Comparison of ENCODE assay signal across 16 cellular contexts in the genomic region with DNA sequence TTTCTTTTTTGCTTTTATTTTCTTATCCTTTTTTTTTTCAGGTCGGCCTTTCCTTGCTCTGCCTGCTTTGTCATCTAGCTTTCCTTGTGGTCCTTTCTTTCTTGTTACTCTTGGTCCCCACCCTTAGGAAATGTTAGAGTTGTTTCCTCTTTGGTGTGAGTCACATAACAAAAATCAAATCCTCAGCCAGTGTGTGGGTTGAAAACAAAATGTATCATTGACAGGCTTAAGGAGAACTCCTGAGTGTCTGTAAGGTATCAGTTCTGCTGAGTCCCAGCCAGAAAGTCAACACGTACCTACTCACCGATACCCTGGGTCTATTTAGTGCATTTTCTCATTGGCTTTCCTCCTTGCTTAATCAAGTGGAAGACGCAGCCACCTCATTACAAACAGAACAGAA.
A peak's percentile ranks its signal among the peaks of the same experiment; 100 is the strongest.
DNase-seq lines count a peak whose midpoint lies in the region; ATAC-seq and TF ChIP-seq lines count a peak whose summit lies in the region.
"Had no signal": no experiment of that assay in that cellular context is flagged by ENCODE, and none has a peak within 500 bp of the region (broad histone marks: within the 10 kb centered on the region; RNA-seq: fewer than 3 reads in every experiment).

No MANE protein-coding gene starts in this region.

- no peaks in the 10 kb centered on the region for H3K36me3 ChIP-seq in fibroblast of lung (ENCODE audit: control insufficient read depth, insufficient read depth, low read length)
- H3K36me3 ChIP-seq in effector memory CD4-positive, alpha-beta T cell (ENCODE audit: control insufficient read depth, insufficient read depth, low read length): no peaks in the 10 kb centered on the region

- no peak overlapping the region for H3K27ac Mint-ChIP-seq in activated CD8-positive, alpha-beta T cell treated with anti-CD3 and anti-CD28 coated beads, Interleukin-2, amount 10 ng/mL, durations not matched to agents 7 days and 5 days
- no peak overlapping the region for H3K27ac Mint-ChIP-seq in stimulated activated memory B cell treated with anti-CD40 and anti-IgM and Interleukin-4, amounts not matched to agents 10 μg/mL and 1 μg/mL and 100 μg/mL, for 72 hours
- H3K27ac Mint-ChIP-seq: activated naive CD4-positive, alpha-beta T cell treated with anti-CD3 and anti-CD28 coated beads, Interleukin-2, amount 50 U/mL, for 24 hours; B cell had no signal

- no peaks in the 10 kb centered on the region for H3K79me2 ChIP-seq in fibroblast of lung (ENCODE audit: control insufficient read depth, insufficient read depth, low read length)

- H3K9ac ChIP-seq in fibroblast of lung (ENCODE audit: insufficient read depth, low read length): no peak overlapping the region

- no peaks in the 10 kb centered on the region for H3K4me1 Mint-ChIP-seq in activated CD8-positive, alpha-beta T cell treated with anti-CD3 and anti-CD28 coated beads, Interleukin-2, amount 10 ng/mL, durations not matched to agents 7 days and 5 days (ENCODE audit: low read depth)
- H3K4me1 Mint-ChIP-seq in stimulated activated memory B cell treated with anti-CD40 and anti-IgM and Interleukin-4, amounts not matched to agents 10 μg/mL and 1 μg/mL and 100 μg/mL, for 72 hours: no peaks in the 10 kb centered on the region
- H3K4me1 Mint-ChIP-seq: activated naive CD4-positive, alpha-beta T cell treated with anti-CD3 and anti-CD28 coated beads, Interleukin-2, amount 50 U/mL, for 24 hours; B cell had no signal

- H4K20me1 ChIP-seq in fibroblast of lung (ENCODE audit: control insufficient read depth, extremely low read depth, insufficient read depth, low read length): no peaks in the 10 kb centered on the region

- no peak overlapping the region for H3K27ac ChIP-seq in fibroblast of lung (ENCODE audit: insufficient read depth, low read length)
- no peak overlapping the region for H3K27ac ChIP-seq in effector memory CD4-positive, alpha-beta T cell (ENCODE audit: insufficient read depth, low read length, poor library complexity, severe bottlenecking)

- no peak overlapping the region for H3K4me2 ChIP-seq in fibroblast of lung (ENCODE audit: extremely low read depth, insufficient read depth, low read length)

- H3K4me1 ChIP-seq in fibroblast of lung (ENCODE audit: control insufficient read depth, extremely low read depth, insufficient read depth, low read length): peaks cover 2% of the 10 kb centered on the region
- H3K4me1 ChIP-seq in effector memory CD4-positive, alpha-beta T cell (ENCODE audit: control insufficient read depth, insufficient read depth, low read length, poor library complexity, severe bottlenecking): no peaks in the 10 kb centered on the region

- TF ChIP-seq CTCF in fibroblast of lung (conservative IDR thresholded peaks at IDR 0.05 in 1 of 2, IDR thresholded peaks at IDR 0.05 in 1 of 2; ENCODE audit: low read depth in 1 of 2, low read length in 2 of 2): no peak

- no peak overlapping the region for H2AFZ ChIP-seq in fibroblast of lung (ENCODE audit: low read length)

- ATAC-seq in GM19023 (IDR thresholded peaks at IDR 0.05; ENCODE audit: unreplicated experiment): no peak
- no peak for ATAC-seq in activated CD8-positive, alpha-beta T cell treated with anti-CD3 and anti-CD28 coated beads, Interleukin-2, amount 10 ng/mL, durations not matched to agents 7 days and 5 days
- ATAC-seq in stimulated activated memory B cell treated with anti-CD40 and anti-IgM and Interleukin-4, amounts not matched to agents 10 μg/mL and 1 μg/mL and 100 μg/mL, for 72 hours: no peak
- ATAC-seq: stimulated activated naive CD8-positive, alpha-beta T cell treated with anti-CD3 and anti-CD28 coated beads, Interleukin-15, Interleukin-2, amounts not matched to agents 100 U/mL and 50 U/mL, for 24 hours had no signal

- CTCF ChIA-PET in activated CD8-positive, alpha-beta T cell treated with anti-CD3 and anti-CD28 coated beads, Interleukin-2, amount 10 ng/mL, durations not matched to agents 7 days and 5 days (lab: Charles Lee): no interaction called here

- no peaks in the 10 kb centered on the region for H3K36me3 Mint-ChIP-seq in activated CD8-positive, alpha-beta T cell treated with anti-CD3 and anti-CD28 coated beads, Interleukin-2, amount 10 ng/mL, durations not matched to agents 7 days and 5 days (ENCODE audit: low read depth)
- no peaks in the 10 kb centered on the region for H3K36me3 Mint-ChIP-seq in stimulated activated memory B cell treated with anti-CD40 and anti-IgM and Interleukin-4, amounts not matched to agents 10 μg/mL and 1 μg/mL and 100 μg/mL, for 72 hours
- H3K36me3 Mint-ChIP-seq: activated naive CD4-positive, alpha-beta T cell treated with anti-CD3 and anti-CD28 coated beads, Interleukin-2, amount 50 U/mL, for 24 hours had no signal

- no peak overlapping the region for H3K4me3 Mint-ChIP-seq in activated CD8-positive, alpha-beta T cell treated with anti-CD3 and anti-CD28 coated beads, Interleukin-2, amount 10 ng/mL, durations not matched to agents 7 days and 5 days
- H3K4me3 Mint-ChIP-seq in stimulated activated memory B cell treated with anti-CD40 and anti-IgM and Interleukin-4, amounts not matched to agents 10 μg/mL and 1 μg/mL and 100 μg/mL, for 72 hours: no peak overlapping the region
- H3K4me3 Mint-ChIP-seq: activated naive CD4-positive, alpha-beta T cell treated with anti-CD3 and anti-CD28 coated beads, Interleukin-2, amount 50 U/mL, for 24 hours; B cell had no signal

- peak; percentile 20 for DNase-seq in COLO829 (ENCODE audit: low spot score)
- peak; percentile 7 for DNase-seq in RPMI7951 (ENCODE audit: low read depth)
- DNase-seq in fibroblast of lung (ENCODE audit: low read depth in 2 of 2): peak; percentile 6 to 61
- DNase-seq in non-pigmented ciliary epithelial cell (ENCODE audit: low read depth): peak; percentile 19
- no peak for DNase-seq in activated CD8-positive, alpha-beta T cell treated with anti-CD3 and anti-CD28 coated beads, Interleukin-2, amount 10 ng/mL, durations not matched to agents 7 days and 5 days
- DNase-seq in effector memory CD4-positive, alpha-beta T cell: no peak
- DNase-seq: activated CD8-positive, alpha-beta memory T cell treated with anti-CD3 and anti-CD28 coated beads, Interleukin-2, amount 50 U/mL, for 48 hours; DMS153; erythroblast; NCI-H146; stimulated activated naive CD8-positive, alpha-beta T cell treated with anti-CD3 and anti-CD28 coated beads, Interleukin-15, Interleukin-2, amounts not matched to agents 100 U/mL and 50 U/mL, for 24 hours had no signal

- H3K27me3 ChIP-seq in fibroblast of lung (ENCODE audit: control insufficient read depth, insufficient read depth, low read length): no peaks in the 10 kb centered on the region
- no peaks in the 10 kb centered on the region for H3K27me3 ChIP-seq in effector memory CD4-positive, alpha-beta T cell (replicated peaks; ENCODE audit: control insufficient read depth, insufficient read depth, low read length, poor library complexity, severe bottlenecking)

- H3K27me3 Mint-ChIP-seq in activated CD8-positive, alpha-beta T cell treated with anti-CD3 and anti-CD28 coated beads, Interleukin-2, amount 10 ng/mL, durations not matched to agents 7 days and 5 days (ENCODE audit: low read depth): no peaks in the 10 kb centered on the region
- H3K27me3 Mint-ChIP-seq in stimulated activated memory B cell treated with anti-CD40 and anti-IgM and Interleukin-4, amounts not matched to agents 10 μg/mL and 1 μg/mL and 100 μg/mL, for 72 hours: no peaks in the 10 kb centered on the region
- H3K27me3 Mint-ChIP-seq: B cell had no signal

- H3K4me3 ChIP-seq in fibroblast of lung (replicated peaks in 1 of 4; ENCODE audit: control extremely low read depth in 1 of 4, insufficient read depth in 1 of 4, low read depth in 3 of 4, low read length in 4 of 4): no peak overlapping the region
- H3K4me3 ChIP-seq in effector memory CD4-positive, alpha-beta T cell (ENCODE audit: insufficient read depth, low read depth, low read length, poor library complexity, severe bottlenecking): no peak overlapping the region
- H3K4me3 ChIP-seq: skin epidermis had no signal

- H3K9me3 ChIP-seq in fibroblast of lung (ENCODE audit: control insufficient read depth, insufficient read depth, low read depth, low read length): no peaks in the 10 kb centered on the region
- H3K9me3 ChIP-seq in effector memory CD4-positive, alpha-beta T cell (ENCODE audit: control insufficient read depth, low read length): no peaks in the 10 kb centered on the region

- POLR2A ChIA-PET in activated CD8-positive, alpha-beta T cell treated with anti-CD3 and anti-CD28 coated beads, Interleukin-2, amount 10 ng/mL, durations not matched to agents 7 days and 5 days (lab: Charles Lee): no interaction called here

- no peaks in the 10 kb centered on the region for H3K9me3 Mint-ChIP-seq in activated CD8-positive, alpha-beta T cell treated with anti-CD3 and anti-CD28 coated beads, Interleukin-2, amount 10 ng/mL, durations not matched to agents 7 days and 5 days (ENCODE audit: insufficient read depth)
- H3K9me3 Mint-ChIP-seq in stimulated activated memory B cell treated with anti-CD40 and anti-IgM and Interleukin-4, amounts not matched to agents 10 μg/mL and 1 μg/mL and 100 μg/mL, for 72 hours: no peaks in the 10 kb centered on the region
- H3K9me3 Mint-ChIP-seq: activated naive CD4-positive, alpha-beta T cell treated with anti-CD3 and anti-CD28 coated beads, Interleukin-2, amount 50 U/mL, for 24 hours had no signal

Comparison
In these comparisons a context has a peak if more than half of its experiments do, and no peak if none do; other contexts are left out.
1. DNase-seq: peak in COLO829 (single experiment), RPMI7951 (single experiment), fibroblast of lung (2 of 2) and non-pigmented ciliary epithelial cell (single experiment); none in activated CD8-positive, alpha-beta T cell treated with anti-CD3 and anti-CD28 coated beads, Interleukin-2, amount 10 ng/mL, durations not matched to agents 7 days and 5 days (single experiment) and effector memory CD4-positive, alpha-beta T cell (0 of 3).